Comparison of ENCODE assay signal across 21 cellular contexts in the genomic region with DNA sequence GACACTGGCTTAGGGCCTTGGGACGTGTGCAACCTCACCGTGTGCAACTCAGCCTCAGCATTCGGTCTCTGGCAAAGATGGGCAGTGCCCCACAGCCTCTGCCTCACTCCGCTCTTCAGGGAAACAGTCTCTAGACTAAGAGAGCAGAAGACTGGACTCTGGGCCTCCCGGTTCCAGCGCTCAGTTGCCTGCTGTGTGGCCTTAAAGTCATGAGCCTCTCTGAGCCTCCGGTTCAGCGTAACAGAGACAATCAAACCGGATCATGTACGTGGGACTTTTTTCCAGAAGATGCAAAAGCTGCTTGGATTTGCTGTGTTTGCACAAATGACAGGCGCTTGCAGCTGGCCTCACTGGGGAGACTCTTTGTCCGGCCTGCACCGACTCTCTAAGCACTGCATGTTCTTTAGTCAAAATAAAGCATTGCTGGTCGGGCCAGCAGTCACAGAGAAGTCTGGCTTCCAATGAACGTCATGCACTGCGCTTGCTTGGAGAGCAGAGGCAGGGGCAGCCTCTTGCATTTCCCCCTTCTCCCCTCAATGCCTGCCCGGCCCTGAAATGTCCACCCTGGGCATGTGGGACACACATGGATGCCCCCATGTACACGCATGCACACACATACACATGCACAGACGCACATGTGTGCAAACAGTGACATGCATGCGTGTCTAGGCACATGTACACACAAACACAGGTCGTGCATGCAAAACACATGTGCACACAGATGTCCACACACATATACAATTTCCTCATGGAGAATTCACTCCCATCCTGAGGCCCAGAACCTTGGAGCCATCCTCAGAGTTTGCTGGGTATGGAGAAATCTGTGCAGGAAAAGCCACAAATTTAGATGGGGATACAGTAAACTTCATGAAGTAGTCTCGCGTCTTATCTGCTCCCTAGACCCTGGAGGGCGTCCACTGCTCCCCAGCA.
DNase-seq lines count a peak whose midpoint lies in the region; TF ChIP-seq lines count a peak whose summit lies in the region.
"Had no signal": no experiment of that assay in that cellular context is flagged by ENCODE, and none has a peak within 500 bp of the region (broad histone marks: within the 10 kb centered on the region; RNA-seq: fewer than 3 reads in every experiment).

No MANE protein-coding gene starts in this region.

- H3K4me3 ChIP-seq in colonic mucosa, result no peak overlapping the region
- no peak overlapping the region for H3K4me3 ChIP-seq in breast epithelium
- H3K4me3 ChIP-seq: GM12878, right atrium auricular region, SJSA1, upper lobe of right lung had no signal

- no peak for TF ChIP-seq POLR2A in breast epithelium (IDR thresholded peaks at IDR 0.05)

- H3K27ac ChIP-seq in VCaP (peak overlapping the region; percentile 95; the same call in 1 of the 2 replicates), colonic mucosa (peak overlapping the region; percentile 38), breast epithelium (no peak overlapping the region)
- H3K27ac ChIP-seq: HL-60, right atrium auricular region, SJSA1, upper lobe of right lung, WERI-Rb-1 had no signal

- H3K36me3 ChIP-seq in colonic mucosa, result no peaks in the 10 kb centered on the region
- H3K36me3 ChIP-seq in breast epithelium, result no peaks in the 10 kb centered on the region
- H3K36me3 ChIP-seq: right atrium auricular region, SJSA1, upper lobe of right lung, WERI-Rb-1 had no signal

- H3K9me3 ChIP-seq in colonic mucosa (no peaks in the 10 kb centered on the region), breast epithelium (no peaks in the 10 kb centered on the region)
- H3K9me3 ChIP-seq: right atrium auricular region, SJSA1, upper lobe of right lung had no signal

- peaks cover 7% of the 10 kb centered on the region for H3K4me1 ChIP-seq in colonic mucosa
- H3K4me1 ChIP-seq in breast epithelium, result peaks cover 0 to 8% of the 10 kb centered on the region in 2 donors
- H3K4me1 ChIP-seq: SJSA1 had no signal

- no peak overlapping the region for H3K9ac ChIP-seq in colonic mucosa (ENCODE audit: low read depth in 2 of 2, low read length in 2 of 2)

- intact Hi-C loops in colonic mucosa (cut with DNase I), result no loop called here
- intact Hi-C loops in breast epithelium (cut with DNase I; ENCODE audit: low total_unique reads), result no loop called here

- DNase-seq in colonic mucosa, result no peak
- DNase-seq in medulla oblongata (ENCODE audit: extremely low spot score), result peak; percentile 65
- DNase-seq in superior temporal gyrus (ENCODE audit: extremely low spot score), result peak; percentile 64
- no peak for DNase-seq in breast epithelium (ENCODE audit: low spot score in 2 of 2)
- no peak for DNase-seq in DMS114 treated with DMSO at 0.1 percent for 48 hours (lab: John Stamatoyannopoulos, UW; ENCODE audit: unreplicated experiment)
- no peak for DNase-seq in central memory CD4-positive, alpha-beta T cell
- DNase-seq in T-helper 9 cell, result no peak
- DNase-seq: activated CD4-positive, alpha-beta T cell treated with anti-CD3 and anti-CD28 coated beads, Interleukin-2, amount 50 U/mL, for 48 hours; activated effector memory CD4-positive, alpha-beta T cell treated with anti-CD3 and anti-CD28 coated beads, Interleukin-2, amount 50 U/mL, for 16 hours; activated naive CD8-positive, alpha-beta T cell treated with anti-CD3 and anti-CD28 coated beads, Interleukin-2, amount 50 U/mL, for 24 hours; CD8-positive, alpha-beta memory T cell; DMS53; MM.1S; NCI-H1436 treated with DMSO at 0.1 percent for 48 hours; WERI-Rb-1 had no signal

- TF ChIP-seq CTCF in VCaP (conservative IDR thresholded peaks at IDR 0.05), result no peak
- no peak for TF ChIP-seq CTCF in colonic mucosa (IDR thresholded peaks at IDR 0.05)
- TF ChIP-seq CTCF in breast epithelium (IDR thresholded peaks at IDR 0.05), result no peak

- H3K27me3 ChIP-seq in colonic mucosa, result no peaks in the 10 kb centered on the region
- peaks cover 0 to 29% of the 10 kb centered on the region in 2 donors for H3K27me3 ChIP-seq in breast epithelium
- H3K27me3 ChIP-seq: right atrium auricular region, SJSA1 had no signal

Comparison
In these comparisons a context has a peak if more than half of its experiments do, and no peak if none do; other contexts are left out.
1. H3K27ac ChIP-seq: peak in VCaP (single experiment) and colonic mucosa (single experiment); none in breast epithelium (0 of 2).
2. DNase-seq: peak in medulla oblongata (single experiment) and superior temporal gyrus (single experiment); none in colonic mucosa (single experiment), breast epithelium (0 of 2), DMS114 treated with DMSO at 0.1 percent for 48 hours (single experiment), central memory CD4-positive, alpha-beta T cell (single experiment) and T-helper 9 cell (single experiment).